8 cellular contexts compared by ENCODE assay signal in the genomic region with DNA sequence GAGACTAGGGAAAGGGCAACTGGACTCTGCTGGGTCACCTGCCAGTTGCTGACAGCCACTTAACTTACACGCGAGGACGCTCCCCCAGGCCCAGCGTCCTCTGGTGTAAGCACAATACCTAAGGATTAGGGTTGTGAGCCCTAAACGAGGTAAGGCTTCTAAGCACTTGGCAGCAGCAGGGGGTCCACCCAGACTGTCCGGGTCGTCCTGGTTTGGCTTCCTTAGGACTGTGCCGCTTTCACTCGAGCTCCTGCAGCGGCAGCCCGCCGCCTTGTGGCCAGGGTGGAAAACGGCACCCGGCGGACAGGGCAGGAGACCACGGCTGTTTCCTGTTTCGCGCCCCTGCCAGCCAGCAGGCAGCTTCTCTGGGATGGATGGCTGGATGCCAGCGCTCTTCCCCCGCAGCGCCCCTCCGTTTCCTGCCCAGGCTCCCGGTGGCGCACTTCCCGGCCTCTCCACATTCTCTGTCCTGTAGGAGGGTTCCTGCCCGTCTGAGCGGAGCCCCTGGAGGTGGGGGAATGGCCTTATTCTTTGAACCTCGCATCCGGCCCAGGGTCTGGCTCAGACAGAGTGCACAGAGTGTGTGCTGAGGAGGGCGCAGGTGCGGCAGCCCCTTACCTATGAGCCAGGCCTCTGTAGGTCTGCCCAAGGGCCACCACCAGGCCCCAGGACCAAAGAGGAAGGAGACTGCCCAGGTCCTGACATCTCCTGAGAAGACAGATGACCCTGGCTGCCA. TPM values are rescaled to one million over a fixed set of nuclear protein-coding genes. Genes with fewer than 3 reads are reported as not detected.
DNase-seq lines count a peak whose midpoint lies in the region; ATAC-seq lines count a peak whose summit lies in the region.

No MANE protein-coding gene starts in this region.

- intact Hi-C loops in activated naive CD4-positive, alpha-beta T cell treated with anti-CD3 and anti-CD28 coated beads for 36 hours (cut with micrococcal nuclease): loop anchor here (1.0 kb wide), 4 partner anchors 17 to 262 kb away; no protein-coding TSS in a partner anchor
- intact Hi-C loops in aorta (cut with DNase I): loop anchor here in 1 of 2 donors (1.0 to 10.0 kb wide), 2 partner anchors 29 to 96 kb away; no protein-coding TSS in a partner anchor

- H3K4ac ChIP-seq in trophoblast cell (ENCODE audit: low read depth, low read length): no peak overlapping the region

- H2BK12ac ChIP-seq in trophoblast cell (ENCODE audit: low read length): no peak overlapping the region

- H3K4me3 Mint-ChIP-seq in activated naive CD4-positive, alpha-beta T cell treated with anti-CD3 and anti-CD28 coated beads for 36 hours: peak overlapping the region; percentile 58

- no peak overlapping the region for H3K23ac ChIP-seq in trophoblast cell (ENCODE audit: low read length)

- H2BK5ac ChIP-seq in trophoblast cell (ENCODE audit: low read depth, low read length, poor library complexity): no peak overlapping the region

- no peak overlapping the region for H3K14ac ChIP-seq in trophoblast cell (ENCODE audit: low read length)

- peaks cover 2% of the 10 kb centered on the region for H3K79me2 ChIP-seq in trophoblast cell (ENCODE audit: control insufficient read depth, insufficient read depth, low read length, poor library complexity)

- H3K36me3 ChIP-seq in SJSA1 (no peaks in the 10 kb centered on the region), trophoblast cell (ENCODE audit: control insufficient read depth in 1 of 2, insufficient read depth in 2 of 2, low read length in 2 of 2) (no peaks in the 10 kb centered on the region), aorta (ENCODE audit: control insufficient read depth in 1 of 2, insufficient read depth in 2 of 2, low read length in 1 of 2) (no peaks in the 10 kb centered on the region)

- H3K4me1 ChIP-seq in SJSA1 (replicated peaks) (peaks cover 31% of the 10 kb centered on the region), trophoblast cell (ENCODE audit: control insufficient read depth in 1 of 2, insufficient read depth in 2 of 2, low read length in 2 of 2) (peaks cover 25 to 28% of the 10 kb centered on the region in 2 experiments), aorta (ENCODE audit: control insufficient read depth in 1 of 2, insufficient read depth in 2 of 2, low read length in 2 of 2) (no peaks in the 10 kb centered on the region)

- H3K18ac ChIP-seq in trophoblast cell (ENCODE audit: low read length): no peak overlapping the region

- H3K27ac Mint-ChIP-seq in activated naive CD4-positive, alpha-beta T cell treated with anti-CD3 and anti-CD28 coated beads for 36 hours: no peak overlapping the region

- no peak overlapping the region for H4K8ac ChIP-seq in trophoblast cell (ENCODE audit: low read depth, low read length)

- H3K27me3 ChIP-seq in SJSA1 (replicated peaks) (peaks cover 52% of the 10 kb centered on the region), trophoblast cell (ENCODE audit: insufficient read depth, low read length) (peaks cover 40% of the 10 kb centered on the region), aorta (ENCODE audit: control insufficient read depth in 1 of 2, insufficient read depth in 2 of 2, low read length in 1 of 2) (no peaks in the 10 kb centered on the region)

- no peak overlapping the region for H2BK120ac ChIP-seq in trophoblast cell (ENCODE audit: insufficient read depth, low read length, poor library complexity)

- no peak overlapping the region for H2AFZ ChIP-seq in trophoblast cell (ENCODE audit: insufficient read depth, low read length, poor library complexity)

- no peak overlapping the region for H4K91ac ChIP-seq in trophoblast cell (ENCODE audit: low read depth, low read length)

- H3K4me2 ChIP-seq in trophoblast cell (ENCODE audit: low read length): peak overlapping the region; percentile 55

- H3K27ac ChIP-seq in SJSA1 (no peak overlapping the region), trophoblast cell (ENCODE audit: low read depth, low read length) (no peak overlapping the region), aorta (ENCODE audit: low read depth in 1 of 2, low read length in 2 of 2) (no peak overlapping the region)

- no peak overlapping the region for H2AK5ac ChIP-seq in trophoblast cell (ENCODE audit: low read length)

- peaks cover 26% of the 10 kb centered on the region for H3K27me3 Mint-ChIP-seq in activated naive CD4-positive, alpha-beta T cell treated with anti-CD3 and anti-CD28 coated beads for 36 hours (ENCODE audit: low read depth)

- H3K79me1 ChIP-seq in trophoblast cell (ENCODE audit: low read length): peaks cover 4% of the 10 kb centered on the region

- no peaks in the 10 kb centered on the region for H3K9me3 Mint-ChIP-seq in activated naive CD4-positive, alpha-beta T cell treated with anti-CD3 and anti-CD28 coated beads for 36 hours

- H3K4me1 Mint-ChIP-seq in activated naive CD4-positive, alpha-beta T cell treated with anti-CD3 and anti-CD28 coated beads for 36 hours (ENCODE audit: low read depth): peaks cover 24% of the 10 kb centered on the region

- no peak overlapping the region for H3K9ac ChIP-seq in trophoblast cell (ENCODE audit: low read length)

- ATAC-seq in GM18502 (IDR thresholded peaks at IDR 0.05; ENCODE audit: poor library complexity, unreplicated experiment): peak; percentile 33
- peak; percentile 80 for ATAC-seq in aorta (ENCODE audit: low FRiP score)

- no peaks in the 10 kb centered on the region for H3K36me3 Mint-ChIP-seq in activated naive CD4-positive, alpha-beta T cell treated with anti-CD3 and anti-CD28 coated beads for 36 hours (ENCODE audit: low read depth)

- H3K9me3 ChIP-seq in SJSA1 (replicated peaks) (peaks cover 7% of the 10 kb centered on the region), trophoblast cell (ENCODE audit: insufficient read depth, low read depth, low read length) (peaks cover 15% of the 10 kb centered on the region), aorta (ENCODE audit: control insufficient read depth, low read length) (no peaks in the 10 kb centered on the region)

- H3K4me3 ChIP-seq in SJSA1 (no peak overlapping the region), trophoblast cell (ENCODE audit: low read depth, low read length) (no peak overlapping the region), aorta (ENCODE audit: low read length in 2 of 2) (no peak overlapping the region)

- CTCF ChIA-PET in activated naive CD4-positive, alpha-beta T cell treated with anti-CD3 and anti-CD28 coated beads for 36 hours (lab: Charles Lee): interaction anchor here (0.6 to 4.8 kb wide), 19 partner anchors 9 to 260 kb away, joined by 3 to 58 read pairs (median 4); partner anchors contain the start of genes ARSG and SLC16A6

- no peak overlapping the region for H4K12ac ChIP-seq in trophoblast cell (ENCODE audit: low read depth, low read length)

- WGBS in trophoblast cell (ENCODE audit: extremely low coverage, insufficient coverage, insufficient read length): no CpG with 5 or more reads among the region's 31 CpGs
- WGBS in aorta, 2 donors: 2 to 4% methylated on average over 31 of the region's 31 CpGs

- peak; percentile 87 for DNase-seq in 8988T
- DNase-seq in LoVo (ENCODE audit: low spot score): peak; percentile 73
- peak; percentile 79 to 83 for DNase-seq in SJSA1 (ENCODE audit: low read depth in 1 of 2, low spot score in 2 of 2)
- DNase-seq in activated naive CD4-positive, alpha-beta T cell treated with anti-CD3 and anti-CD28 coated beads for 36 hours: peak; percentile 81
- DNase-seq in glomerular endothelial cell (ENCODE audit: extremely low read depth, low read depth, low spot score): peak; percentile 18
- DNase-seq in trophoblast cell: peak; percentile 66 to 84
- DNase-seq in aorta: peak; percentile 88 to 92

RNA-seq across cellular contexts. Expression of gene AMZ2, which starts 47.0 kb away (rescaled TPM):
- 148 and 174 TPM in 2 replicates for total RNA-seq in SJSA1 (2014; rRNA removed; shearing (Covaris generic))
- 100 to 1,000 TPM; 190 to 195 TPM for total RNA-seq in activated naive CD4-positive, alpha-beta T cell treated with anti-CD3 and anti-CD28 coated beads for 36 hours
- total RNA-seq in glomerular endothelial cell (35.1 and 45.7 TPM in 2 replicates), aorta (10 to 100 TPM; 32.4 to 47.9 TPM)
- polyA plus RNA-seq in trophoblast cell (2013): 102 and 110 TPM in 2 replicates
- 10 to 100 TPM; 51.5 to 75.3 TPM for polyA plus RNA-seq in aorta

Comparison
In these comparisons a context has a peak if more than half of its experiments do, and no peak if none do; other contexts are left out.
1. DNase-seq: peak in every context shown above with its lines; median percentile 90 in aorta; 87 in 8988T; 81 in SJSA1; 81 in activated naive CD4-positive, alpha-beta T cell treated with anti-CD3 and anti-CD28 coated beads for 36 hours; 75 in trophoblast cell; 73 in LoVo; 18 in glomerular endothelial cell.